8 cellular contexts compared by ENCODE assay signal in genomic region chr6:151475653-151476523, GRCh38. TPM values are rescaled to one million over a fixed set of nuclear protein-coding genes. Genes with fewer than 3 reads are reported as not detected.
A peak's percentile ranks its signal among the peaks of the same experiment; 100 is the strongest.
DNase-seq lines count a peak whose midpoint lies in the region; ATAC-seq and TF ChIP-seq lines count a peak whose summit lies in the region.

No MANE protein-coding gene starts in this region.

- TF ChIP-seq CTCF in AG09309 (IDR thresholded peaks at IDR 0.05; ENCODE audit: control insufficient read depth, insufficient read depth, low read depth, low read length, missing control alignments) (peak; percentile 68), GM12873 (IDR thresholded peaks at IDR 0.05; ENCODE audit: insufficient read depth, low read depth, low read length, missing control alignments) (peak; percentile 71), PC-9 (conservative IDR thresholded peaks at IDR 0.05) (peak; percentile 84), ascending aorta (IDR thresholded peaks at IDR 0.05) (peak; percentile 59 to 83 (median 67))

- H3K27ac Mint-ChIP-seq in immature natural killer cell, result no peak overlapping the region

- no peak overlapping the region for H2AFZ ChIP-seq in PC-9

- H3K4me3 ChIP-seq in AG09309 (ENCODE audit: control insufficient read depth, low read depth, low read length) (no peak overlapping the region), PC-9 (no peak overlapping the region), ascending aorta (peak overlapping the region in 1 of 2 donors; percentile 9)

- no peaks in the 10 kb centered on the region; the same call in 1 of the 2 replicates for H4K20me1 ChIP-seq in PC-9 (ENCODE audit: insufficient read depth)

- intact Hi-C loops in PC-9 (cut with micrococcal nuclease; ENCODE audit: unreplicated experiment), result no loop called here
- intact Hi-C loops in ascending aorta (cut with DNase I), result loop anchor here (1.0 to 5.0 kb wide), 3 partner anchors 34 to 84 kb away; partner anchors contain the start of gene ZBTB2

- H3K27me3 ChIP-seq in PC-9 (ENCODE audit: insufficient read depth, low read depth) (no peaks in the 10 kb centered on the region), ascending aorta (no peaks in the 10 kb centered on the region)

- H3K36me3 Mint-ChIP-seq in immature natural killer cell, result no peaks in the 10 kb centered on the region

- H3K9me3 ChIP-seq in PC-9 (ENCODE audit: insufficient read depth, low read depth), result no peaks in the 10 kb centered on the region
- H3K9me3 ChIP-seq in ascending aorta, result no peaks in the 10 kb centered on the region

- H3K36me3 ChIP-seq in PC-9 (ENCODE audit: low read depth) (no peaks in the 10 kb centered on the region), ascending aorta (no peaks in the 10 kb centered on the region)

- DNase-seq in AG09309 (ENCODE audit: low read depth), result no peak
- DNase-seq in PC-9, result peak; percentile 6 to 42
- no peak for DNase-seq in ascending aorta (ENCODE audit: low spot score in 2 of 2)
- DNase-seq in immature natural killer cell, result peak; percentile 40 to 48 (median 47)
- DNase-seq in stimulated activated CD4-positive, alpha-beta T cell treated with anti-CD3 and anti-CD28 coated beads, Interleukin-4, amount 100 ng/mL, for 24 hours, result peak; percentile 55

- no peaks in the 10 kb centered on the region for H3K79me2 ChIP-seq in PC-9 (ENCODE audit: low read depth)

- H3K9me2 ChIP-seq in PC-9 (ENCODE audit: insufficient read depth), result no peaks in the 10 kb centered on the region

- no peaks in the 10 kb centered on the region for H3K27me3 Mint-ChIP-seq in immature natural killer cell (ENCODE audit: low read depth in 3 of 3)

- peak overlapping the region in 3 of 5 donors; percentile 43 to 56 (median 53) for H3K4me3 Mint-ChIP-seq in immature natural killer cell

- ATAC-seq in HG03521 (IDR thresholded peaks at IDR 0.05; ENCODE audit: unreplicated experiment) (peak; percentile 74), HG02840 (IDR thresholded peaks at IDR 0.05; ENCODE audit: low FRiP score, unreplicated experiment) (no peak)

- H3F3A ChIP-seq in PC-9 (ENCODE audit: insufficient read depth, low read depth), result no peaks in the 10 kb centered on the region

- CTCF ChIA-PET in PC-9 (lab: Charles Lee), result no interaction called here

- no peaks in the 10 kb centered on the region for H3K9me3 Mint-ChIP-seq in immature natural killer cell

- BruUV-seq in PC-9 (replicated peaks; lab: Mats Ljungman, UMichigan), result no TSS peak

- H3K27ac ChIP-seq in PC-9 (no peak overlapping the region), ascending aorta (no peak overlapping the region)

- peaks cover 6 to 9% of the 10 kb centered on the region in 2 donors for H3K4me1 Mint-ChIP-seq in immature natural killer cell

- H3K4me1 ChIP-seq in PC-9 (replicated peaks; ENCODE audit: insufficient read depth) (no peaks in the 10 kb centered on the region), ascending aorta (peaks cover 0 to 3% of the 10 kb centered on the region in 2 donors)

- H3K4me2 ChIP-seq in PC-9, result peak overlapping the region; percentile 37; the same call in 1 of the 2 replicates

- POLR2A ChIA-PET in PC-9 (lab: Charles Lee; ENCODE audit: unreplicated experiment), result no interaction called here

RNA-seq across cellular contexts. Expression of gene CCDC170, which starts 17.9 kb away (rescaled TPM):
- total RNA-seq in PC-9 (2021), result 0.98 and 1.6 TPM in 2 replicates
- not detected for total RNA-seq in ascending aorta
- under 1 TPM in 1 of 3 donors, not detected in 2; 0.78 TPM for polyA plus RNA-seq in immature natural killer cell

RNA-seq across cellular contexts. Expression of gene RMND1, which starts 24.0 kb away (rescaled TPM):
- total RNA-seq in PC-9 (2021) (17.6 and 19.3 TPM in 2 replicates), ascending aorta (3.8 TPM)
- 10 to 100 TPM in 1 of 3 donors, 1 to 10 TPM in 2; 6.4 to 13.3 (median 7.5) TPM for polyA plus RNA-seq in immature natural killer cell

Comparison
In these comparisons a context has a peak if more than half of its experiments do, and no peak if none do; other contexts are left out.
1. DNase-seq: peak in PC-9 (2 of 2), immature natural killer cell (3 of 3) and stimulated activated CD4-positive, alpha-beta T cell treated with anti-CD3 and anti-CD28 coated beads, Interleukin-4, amount 100 ng/mL, for 24 hours (single experiment); none in AG09309 (single experiment) and ascending aorta (0 of 2).
2. Peak in every context shown above with its lines, with median percentiles within 50 percentile points of each other: CTCF ChIP-seq.